9 cellular contexts compared by ENCODE assay signal in genomic region chr1:183632964-183633363, GRCh38. TPM values are rescaled to one million over a fixed set of nuclear protein-coding genes. Genes with fewer than 3 reads are reported as not detected.
DNase-seq lines count a peak whose midpoint lies in the region; ATAC-seq and TF ChIP-seq lines count a peak whose summit lies in the region.
"Had no signal": no experiment of that assay in that cellular context is flagged by ENCODE, and none has a peak within 500 bp of the region (broad histone marks: within the 10 kb centered on the region; RNA-seq: fewer than 3 reads in every experiment).

No MANE protein-coding gene starts in this region.

- peaks cover 29% of the 10 kb centered on the region for H3K36me3 ChIP-seq in iPS-18a (ENCODE audit: control insufficient read depth, low read depth, low read length)
- H3K36me3 ChIP-seq in thoracic aorta = peaks cover 11% of the 10 kb centered on the region

- H3K4me3 ChIP-seq in iPS-18a (ENCODE audit: low read length) = peak overlapping the region; percentile 74
- peak overlapping the region; percentile 93 for H3K4me3 ChIP-seq in thoracic aorta

- H3K9me3 ChIP-seq in iPS-18a (ENCODE audit: control insufficient read depth, low read depth, low read length) (no peaks in the 10 kb centered on the region), thoracic aorta (no peaks in the 10 kb centered on the region)

- H3K4me1 ChIP-seq in iPS-18a (ENCODE audit: control insufficient read depth, low read depth, low read length) = peaks cover 32% of the 10 kb centered on the region
- peaks cover 48 to 59% of the 10 kb centered on the region in 2 donors for H3K4me1 ChIP-seq in thoracic aorta (ENCODE audit: control insufficient read depth in 1 of 2, low read depth in 2 of 2)

- TF ChIP-seq CTCF in thoracic aorta (IDR thresholded peaks at IDR 0.05) = no peak

- H3K27ac ChIP-seq in iPS-18a (ENCODE audit: low read length) = peak overlapping the region; percentile 71
- H3K27ac ChIP-seq in thoracic aorta = peak overlapping the region; percentile 96 to 97

- peak overlapping the region; percentile 67 for H3K9ac ChIP-seq in iPS-18a (ENCODE audit: low read length)

- H3K4me1 Mint-ChIP-seq in activated CD8-positive, alpha-beta memory T cell treated with anti-CD3 and anti-CD28 coated beads, Interleukin-2, amount 10 ng/mL, durations not matched to agents 7 days and 5 days = peaks cover 53% of the 10 kb centered on the region
- H3K4me1 Mint-ChIP-seq in T-helper 2 cell treated with Interferon-gamma antibody and Interleukin-4, amounts not matched to agents 5 μg/mL and 100 μg/mL, for 36 hours (ENCODE audit: low read depth) = peaks cover 36% of the 10 kb centered on the region

- H3K9me3 Mint-ChIP-seq in activated CD8-positive, alpha-beta memory T cell treated with anti-CD3 and anti-CD28 coated beads, Interleukin-2, amount 10 ng/mL, durations not matched to agents 7 days and 5 days (ENCODE audit: low read depth) = no peaks in the 10 kb centered on the region
- no peaks in the 10 kb centered on the region for H3K9me3 Mint-ChIP-seq in T-helper 2 cell treated with Interferon-gamma antibody and Interleukin-4, amounts not matched to agents 5 μg/mL and 100 μg/mL, for 36 hours

- H3K4me3 Mint-ChIP-seq in activated CD8-positive, alpha-beta memory T cell treated with anti-CD3 and anti-CD28 coated beads, Interleukin-2, amount 10 ng/mL, durations not matched to agents 7 days and 5 days = peak overlapping the region; percentile 98
- peak overlapping the region; percentile 100 for H3K4me3 Mint-ChIP-seq in T-helper 2 cell treated with Interferon-gamma antibody and Interleukin-4, amounts not matched to agents 5 μg/mL and 100 μg/mL, for 36 hours

- CTCF ChIA-PET in activated CD8-positive, alpha-beta memory T cell treated with anti-CD3 and anti-CD28 coated beads, Interleukin-2, amount 10 ng/mL, durations not matched to agents 7 days and 5 days (lab: Charles Lee) = interaction anchor here (0.7 to 5.5 kb wide), 7 partner anchors 14 to 283 kb away, joined by 3 to 38 read pairs (median 7); partner anchors contain the start of genes APOBEC4 and NCF2

- H3K27me3 Mint-ChIP-seq in activated CD8-positive, alpha-beta memory T cell treated with anti-CD3 and anti-CD28 coated beads, Interleukin-2, amount 10 ng/mL, durations not matched to agents 7 days and 5 days = peaks cover 5% of the 10 kb centered on the region
- H3K27me3 Mint-ChIP-seq in T-helper 2 cell treated with Interferon-gamma antibody and Interleukin-4, amounts not matched to agents 5 μg/mL and 100 μg/mL, for 36 hours (ENCODE audit: low read depth) = peaks cover 11% of the 10 kb centered on the region

- peak; percentile 49 for DNase-seq in activated CD8-positive, alpha-beta memory T cell treated with anti-CD3 and anti-CD28 coated beads, Interleukin-2, amount 10 ng/mL, durations not matched to agents 7 days and 5 days
- no peak for DNase-seq in activated CD8-positive, alpha-beta memory T cell treated with anti-CD3 and anti-CD28 coated beads, Interleukin-2, amount 50 U/mL, for 48 hours
- no peak for DNase-seq in T-helper 2 cell treated with Interferon-gamma antibody and Interleukin-4, amounts not matched to agents 5 μg/mL and 100 μg/mL, for 36 hours (ENCODE audit: low spot score)
- DNase-seq in thoracic aorta (ENCODE audit: low spot score) (no peak), NCI-H1417 (lab: John Stamatoyannopoulos, UW) (no peak), NK-92 (lab: John Stamatoyannopoulos, UW; ENCODE audit: unreplicated experiment) (no peak), NCI-H446 treated with DMSO at 0.1 percent for 48 hours (lab: John Stamatoyannopoulos, UW) (no peak)

- H3K27ac Mint-ChIP-seq in activated CD8-positive, alpha-beta memory T cell treated with anti-CD3 and anti-CD28 coated beads, Interleukin-2, amount 10 ng/mL, durations not matched to agents 7 days and 5 days = peak overlapping the region; percentile 100
- peak overlapping the region; percentile 11 for H3K27ac Mint-ChIP-seq in T-helper 2 cell treated with Interferon-gamma antibody and Interleukin-4, amounts not matched to agents 5 μg/mL and 100 μg/mL, for 36 hours

- H3K36me3 Mint-ChIP-seq in activated CD8-positive, alpha-beta memory T cell treated with anti-CD3 and anti-CD28 coated beads, Interleukin-2, amount 10 ng/mL, durations not matched to agents 7 days and 5 days = peaks cover 53% of the 10 kb centered on the region
- peaks cover 49% of the 10 kb centered on the region for H3K36me3 Mint-ChIP-seq in T-helper 2 cell treated with Interferon-gamma antibody and Interleukin-4, amounts not matched to agents 5 μg/mL and 100 μg/mL, for 36 hours (ENCODE audit: low read depth)

- ATAC-seq in activated CD8-positive, alpha-beta memory T cell treated with anti-CD3 and anti-CD28 coated beads, Interleukin-2, amount 10 ng/mL, durations not matched to agents 7 days and 5 days = no peak
- ATAC-seq in thoracic aorta (ENCODE audit: insufficient number of reproducible peaks, low FRiP score, low read depth) = no peak

- peaks cover 11% of the 10 kb centered on the region for H3K27me3 ChIP-seq in iPS-18a (ENCODE audit: control insufficient read depth, insufficient read depth, low read length)
- H3K27me3 ChIP-seq in thoracic aorta (replicated peaks; ENCODE audit: insufficient read depth) = no peaks in the 10 kb centered on the region

RNA-seq across cellular contexts. Expression of gene ARPC5, which starts 2.6 kb away (rescaled TPM):
- 100 to 1,000 TPM; 205 to 216 TPM for total RNA-seq in activated CD8-positive, alpha-beta memory T cell treated with anti-CD3 and anti-CD28 coated beads, Interleukin-2, amount 10 ng/mL, durations not matched to agents 7 days and 5 days
- 100 to 1,000 TPM; 102 to 108 TPM for total RNA-seq in thoracic aorta

RNA-seq across cellular contexts. Expression of gene APOBEC4, which starts 20.2 kb away (rescaled TPM):
- not detected for total RNA-seq in activated CD8-positive, alpha-beta memory T cell treated with anti-CD3 and anti-CD28 coated beads, Interleukin-2, amount 10 ng/mL, durations not matched to agents 7 days and 5 days
- total RNA-seq in thoracic aorta = not detected
- total RNA-seq: Daoy had no signal

RNA-seq across cellular contexts. Expression of gene NCF2, which starts 42.7 kb away (rescaled TPM):
- 1 to 10 TPM; 6.0 to 9.8 TPM for total RNA-seq in activated CD8-positive, alpha-beta memory T cell treated with anti-CD3 and anti-CD28 coated beads, Interleukin-2, amount 10 ng/mL, durations not matched to agents 7 days and 5 days
- total RNA-seq in thoracic aorta = 10 to 100 TPM; 21.7 to 22.2 TPM
